In the genomic region with DNA sequence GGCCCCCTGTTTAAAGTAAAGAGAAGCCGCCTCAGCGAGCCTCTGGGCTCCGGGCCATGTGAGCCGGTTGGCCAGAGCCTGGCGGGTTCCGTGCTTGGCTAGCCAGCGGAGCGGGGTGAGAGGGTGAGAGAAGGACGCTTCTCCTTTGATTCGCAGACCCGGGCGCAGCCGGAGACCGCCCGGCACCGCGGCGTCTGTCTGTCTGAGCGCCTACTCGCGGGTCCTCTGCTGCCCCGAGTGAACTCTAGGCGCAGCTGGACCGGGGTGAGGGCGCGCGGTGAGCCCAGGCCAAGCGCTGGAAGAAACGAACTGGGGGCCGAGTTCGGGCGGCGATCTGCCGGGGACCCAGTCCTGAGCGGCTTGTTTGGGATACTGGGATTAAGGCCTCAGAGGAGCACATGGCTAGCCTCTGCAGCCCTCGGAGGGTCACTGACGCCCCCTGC, we compare ENCODE assay signal across 28 cellular contexts. TPM values are rescaled to one million over a fixed set of nuclear protein-coding genes. Genes with fewer than 3 reads are reported as not detected.
DNase-seq lines count a peak whose midpoint lies in the region; ATAC-seq and TF ChIP-seq lines count a peak whose summit lies in the region.
"Had no signal": no experiment of that assay in that cellular context is flagged by ENCODE, and none has a peak within 500 bp of the region (broad histone marks: within the 10 kb centered on the region; RNA-seq: fewer than 3 reads in every experiment).

No MANE protein-coding gene starts in this region.

- H3K18ac ChIP-seq in H9 (ENCODE audit: insufficient read length, low read depth, low read length): no peak overlapping the region

- H3K27ac ChIP-seq in H9 (ENCODE audit: insufficient read length, low read depth, low read length) (no peak overlapping the region), testis (no peak overlapping the region)
- H3K27ac ChIP-seq: BLaER1 treated with 17β-estradiol and CSF1 and Interleukin-3, amounts not matched to agents 10 nM and 100 nM; pancreas; spleen had no signal

- H3K23ac ChIP-seq in H9 (ENCODE audit: insufficient read length, low read depth, low read length): no peak overlapping the region

- no peaks in the 10 kb centered on the region for H3K23me2 ChIP-seq in H9 (ENCODE audit: insufficient read length, low read depth, low read length, poor library complexity, severe bottlenecking)

- H2AK5ac ChIP-seq in H9 (ENCODE audit: insufficient read length, low read length): no peak overlapping the region

- DNase-seq in AG08396 (ENCODE audit: low spot score) (peak; percentile 64), H9 (peak; percentile 54), Right ventricle myocardium superior (peak; percentile 61), left kidney (ENCODE audit: low read depth, low spot score) (peak; percentile 35), NCI-H2171 treated with DMSO at 0.1 percent for 48 hours (lab: John Stamatoyannopoulos, UW) (no peak), testis (no peak), T-helper 17 cell (no peak)
- DNase-seq: activated CD4-positive, alpha-beta T cell treated with anti-CD3 and anti-CD28 coated beads, Interleukin-2, amount 10 ng/mL, durations not matched to agents 24 days and 14 days; activated CD8-positive, alpha-beta memory T cell treated with anti-CD3 and anti-CD28 coated beads, Interleukin-2, amount 10 ng/mL, durations not matched to agents 7 days and 5 days; activated naive CD4-positive, alpha-beta T cell treated with anti-CD3 and anti-CD28 coated beads, Interleukin-2, amount 50 U/mL, for 16 hours; amygdala; Caco-2; DND-41; naive thymus-derived CD4-positive, alpha-beta T cell; NCI-H1417; spleen; stimulated activated CD4-positive, alpha-beta T cell treated with anti-CD3 and anti-CD28 coated beads, Interleukin-2, amount 100 ng/mL, for 48 hours; T-helper 2 cell had no signal

- H3K4me1 ChIP-seq in H9 (ENCODE audit: insufficient read depth, low read length) (peaks cover 6% of the 10 kb centered on the region; the same call in 1 of the 2 replicates), testis (no peaks in the 10 kb centered on the region)
- H3K4me1 ChIP-seq: Caco-2, pancreas had no signal

- no peak overlapping the region for H3T11ph ChIP-seq in H9 (ENCODE audit: low read length)

- H3K4me3 Mint-ChIP-seq in H9 (no peak overlapping the region; a peak in 1 of 5 replicates), T-helper 17 cell (no peak overlapping the region)
- H3K4me3 Mint-ChIP-seq: activated CD4-positive, alpha-beta T cell treated with anti-CD3 and anti-CD28 coated beads, Interleukin-2, amount 10 ng/mL, durations not matched to agents 24 days and 14 days; activated CD8-positive, alpha-beta memory T cell treated with anti-CD3 and anti-CD28 coated beads, Interleukin-2, amount 10 ng/mL, durations not matched to agents 7 days and 5 days; mesothelial cell of epicardium; naive thymus-derived CD4-positive, alpha-beta T cell; stimulated activated memory B cell treated with anti-CD40 and anti-IgM and Interleukin-4, amounts not matched to agents 10 μg/mL and 1 μg/mL and 100 μg/mL, for 72 hours had no signal

- no peaks in the 10 kb centered on the region for H3K79me1 ChIP-seq in H9 (ENCODE audit: insufficient read depth, low read depth, low read length, poor library complexity, severe bottlenecking)

- H4K8ac ChIP-seq in H9 (replicated peaks; ENCODE audit: insufficient read length, low read depth, low read length): no peak overlapping the region

- H3K36me3 Mint-ChIP-seq in H9 (ENCODE audit: insufficient read depth in 1 of 3, low read depth in 3 of 3) (no peaks in the 10 kb centered on the region), T-helper 17 cell (ENCODE audit: low read depth) (peaks cover 3% of the 10 kb centered on the region)
- H3K36me3 Mint-ChIP-seq: activated CD8-positive, alpha-beta memory T cell treated with anti-CD3 and anti-CD28 coated beads, Interleukin-2, amount 10 ng/mL, durations not matched to agents 7 days and 5 days; mesothelial cell of epicardium; stimulated activated memory B cell treated with anti-CD40 and anti-IgM and Interleukin-4, amounts not matched to agents 10 μg/mL and 1 μg/mL and 100 μg/mL, for 72 hours had no signal

- WGBS in H9 (ENCODE audit: extremely low coverage, insufficient read length, low lambda C conversion rate): no CpG with 5 or more reads among the region's 37 CpGs
- WGBS in testis, 2 donors: 0 to 1% methylated on average over 1 to 37 of the region's 37 CpGs

- no peak overlapping the region for H4K5ac ChIP-seq in H9 (ENCODE audit: insufficient read length, low read depth, low read length)

- H3K27ac Mint-ChIP-seq in H9 (no peak overlapping the region), T-helper 17 cell (no peak overlapping the region)
- H3K27ac Mint-ChIP-seq: activated CD4-positive, alpha-beta T cell treated with anti-CD3 and anti-CD28 coated beads, Interleukin-2, amount 10 ng/mL, durations not matched to agents 24 days and 14 days; activated CD8-positive, alpha-beta memory T cell treated with anti-CD3 and anti-CD28 coated beads, Interleukin-2, amount 10 ng/mL, durations not matched to agents 7 days and 5 days; mesothelial cell of epicardium; naive thymus-derived CD4-positive, alpha-beta T cell; stimulated activated memory B cell treated with anti-CD40 and anti-IgM and Interleukin-4, amounts not matched to agents 10 μg/mL and 1 μg/mL and 100 μg/mL, for 72 hours had no signal

- H2AFZ ChIP-seq in H9 (ENCODE audit: low read length): no peak overlapping the region

- ATAC-seq in Right ventricle myocardium superior (ENCODE audit: poor library complexity): peak; percentile 77
- ATAC-seq in HG03097 (IDR thresholded peaks at IDR 0.05; ENCODE audit: low FRiP score, unreplicated experiment): no peak
- ATAC-seq in T-helper 17 cell: no peak
- ATAC-seq: activated CD8-positive, alpha-beta memory T cell treated with anti-CD3 and anti-CD28 coated beads, Interleukin-2, amount 10 ng/mL, durations not matched to agents 7 days and 5 days; K562; naive thymus-derived CD4-positive, alpha-beta T cell; pancreas; stimulated activated memory B cell treated with anti-CD40 and anti-IgM and Interleukin-4, amounts not matched to agents 10 μg/mL and 1 μg/mL and 100 μg/mL, for 72 hours had no signal

- H3K79me2 ChIP-seq in H9 (ENCODE audit: insufficient read depth, low read length): no peaks in the 10 kb centered on the region

- H4K91ac ChIP-seq in H9 (ENCODE audit: insufficient read length, low read depth, low read length): no peak overlapping the region

- H2BK15ac ChIP-seq in H9 (ENCODE audit: low read depth, low read length): no peak overlapping the region

- H3K4me1 Mint-ChIP-seq in H9: peaks cover 13 to 51% of the 10 kb centered on the region in 2 experiments
- H3K4me1 Mint-ChIP-seq in T-helper 17 cell: no peaks in the 10 kb centered on the region
- H3K4me1 Mint-ChIP-seq: activated CD8-positive, alpha-beta memory T cell treated with anti-CD3 and anti-CD28 coated beads, Interleukin-2, amount 10 ng/mL, durations not matched to agents 7 days and 5 days; naive thymus-derived CD4-positive, alpha-beta T cell; stimulated activated memory B cell treated with anti-CD40 and anti-IgM and Interleukin-4, amounts not matched to agents 10 μg/mL and 1 μg/mL and 100 μg/mL, for 72 hours had no signal

- H3K27me3 Mint-ChIP-seq in H9 (ENCODE audit: low read depth) (peaks cover 100% of the 10 kb centered on the region), T-helper 17 cell (peaks cover 65% of the 10 kb centered on the region)

- H2BK120ac ChIP-seq in H9 (ENCODE audit: low read depth, low read length, poor library complexity, severe bottlenecking): no peak overlapping the region

- peaks cover 0 to 13% of the 10 kb centered on the region in 2 experiments; a peak in 3 of 5 replicates for H3K9me3 Mint-ChIP-seq in H9
- H3K9me3 Mint-ChIP-seq: activated CD4-positive, alpha-beta T cell treated with anti-CD3 and anti-CD28 coated beads, Interleukin-2, amount 10 ng/mL, durations not matched to agents 24 days and 14 days; mesothelial cell of epicardium had no signal

- H4K20me1 ChIP-seq in H9 (ENCODE audit: control insufficient read depth, insufficient read depth, insufficient read length): peaks cover 2% of the 10 kb centered on the region

- no peak overlapping the region for H3K4ac ChIP-seq in H9 (ENCODE audit: low read depth, low read length)

- H3K4me2 ChIP-seq in H9 (ENCODE audit: insufficient read depth, insufficient read length, low read length): no peak overlapping the region
- H3K4me2 ChIP-seq: BLaER1 treated with 17β-estradiol and CSF1 and Interleukin-3, amounts not matched to agents 10 nM and 100 nM had no signal

- TF ChIP-seq CTCF in H9 (conservative IDR thresholded peaks at IDR 0.05) (no peak), testis (IDR thresholded peaks at IDR 0.05) (no peak)

- H3K27me3 ChIP-seq in H9 (ENCODE audit: insufficient read depth, low read length): peaks cover 92% of the 10 kb centered on the region
- no peaks in the 10 kb centered on the region for H3K27me3 ChIP-seq in testis

- no peak overlapping the region for H3K56ac ChIP-seq in H9 (ENCODE audit: insufficient read length, low read depth, low read length)

- TF ChIP-seq POLR2A in testis (IDR thresholded peaks at IDR 0.05): no peak

- H3K14ac ChIP-seq in H9 (ENCODE audit: insufficient read depth, low read length): no peak overlapping the region; the same call in 1 of the 2 replicates

- H2BK20ac ChIP-seq in H9 (ENCODE audit: low read depth, low read length, poor library complexity, severe bottlenecking): no peak overlapping the region

- H3K36me3 ChIP-seq in testis (ENCODE audit: low read depth, missing control alignments): no peaks in the 10 kb centered on the region
- H3K36me3 ChIP-seq: BLaER1 treated with 17β-estradiol and CSF1 and Interleukin-3, amounts not matched to agents 10 nM and 100 nM; pancreas; spleen had no signal

- intact Hi-C loops in Right ventricle myocardium superior (cut with DNase I) (no loop called here), testis (cut with DNase I; ENCODE audit: low total_unique reads) (no loop called here)

- no peak overlapping the region for H3K9ac ChIP-seq in H9 (ENCODE audit: extremely low read depth, insufficient read length, low read length)
- H3K9ac ChIP-seq: BLaER1 treated with 17β-estradiol and CSF1 and Interleukin-3, amounts not matched to agents 10 nM and 100 nM had no signal

- no peak overlapping the region for H3K4me3 ChIP-seq in testis
- H3K4me3 ChIP-seq: BLaER1 treated with 17β-estradiol and CSF1 and Interleukin-3, amounts not matched to agents 10 nM and 100 nM; K562; pancreas; spleen had no signal

- no peak overlapping the region for H2BK5ac ChIP-seq in H9 (ENCODE audit: insufficient read length, low read length)

- no peak overlapping the region for H2BK12ac ChIP-seq in H9 (ENCODE audit: insufficient read length, low read depth, low read length)

- H3K9me3 ChIP-seq in H9 (ENCODE audit: control insufficient read depth, low read depth, low read length) (no peaks in the 10 kb centered on the region), testis (no peaks in the 10 kb centered on the region), T-helper 17 cell (ENCODE audit: control insufficient read depth, low read length, poor library complexity, severe bottlenecking) (no peaks in the 10 kb centered on the region)
- H3K9me3 ChIP-seq: Caco-2, pancreas, spleen had no signal

RNA-seq across cellular contexts. Expression of a gene that starts 41.4 kb away (rescaled TPM):
- total RNA-seq in H9 (2021) (not detected in 2 replicates), Right ventricle myocardium superior (66.6 TPM), testis (under 1 TPM in 1 of 2 donors, not detected in 1; 0.12 TPM), T-helper 17 cell (not detected)
- polyA plus RNA-seq in testis (ENCODE audit: insufficient read depth, low read depth, low replicate concordance): 0.62 TPM
- total RNA-seq: activated CD4-positive, alpha-beta T cell treated with anti-CD3 and anti-CD28 coated beads, Interleukin-2, amount 10 ng/mL, durations not matched to agents 24 days and 14 days; activated CD8-positive, alpha-beta memory T cell treated with anti-CD3 and anti-CD28 coated beads, Interleukin-2, amount 10 ng/mL, durations not matched to agents 7 days and 5 days; bronchial epithelial cell; Caco-2; glomerular endothelial cell; K562; MCF 10A; naive thymus-derived CD4-positive, alpha-beta T cell; pancreas; spleen; temporal lobe had no signal
- polyA plus RNA-seq: K562; naive thymus-derived CD4-positive, alpha-beta T cell; spleen had no signal

Comparison
In these comparisons a context has a peak if more than half of its experiments do, and no peak if none do; other contexts are left out.
1. DNase-seq: peak in AG08396 (single experiment), H9 (single experiment), Right ventricle myocardium superior (single experiment) and left kidney (single experiment); none in NCI-H2171 treated with DMSO at 0.1 percent for 48 hours (single experiment), testis (single experiment) and T-helper 17 cell (0 of 3).
2. RNA of a gene that starts 41.4 kb away (total RNA-seq): 66.6 TPM in Right ventricle myocardium superior (single experiment); 0.12 TPM in testis, not detected in H9 and not detected in T-helper 17 cell; every median in the first group is over 10 times any median in the second.